In the genomic region with DNA sequence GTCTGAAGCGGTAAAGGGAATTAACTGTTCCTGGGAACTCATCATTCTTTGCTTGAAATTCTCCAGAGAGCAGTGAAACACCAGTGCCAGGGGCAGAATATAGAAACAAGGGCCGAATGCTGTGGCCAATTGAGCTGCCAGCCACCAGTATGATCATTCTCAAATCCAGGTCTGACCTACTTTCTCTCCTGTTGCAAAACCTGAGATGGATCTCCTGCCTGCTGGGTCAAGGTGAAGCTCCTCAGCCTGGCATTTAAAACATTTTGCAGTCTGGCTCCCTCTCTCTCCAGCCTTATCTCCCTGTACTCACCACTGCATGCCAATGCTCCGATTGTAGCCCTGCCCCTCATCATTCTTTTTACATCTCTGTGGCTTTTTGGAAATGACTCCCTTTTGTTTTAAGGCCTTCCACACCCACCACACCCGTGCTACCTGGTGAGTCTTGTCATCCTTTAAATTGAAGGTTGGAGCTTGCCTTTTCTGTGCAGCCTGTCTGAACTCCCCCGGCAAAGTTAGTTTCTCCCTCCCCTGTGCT, we compare ENCODE assay signal across 13 cellular contexts.
DNase-seq lines count a peak whose midpoint lies in the region; ATAC-seq and TF ChIP-seq lines count a peak whose summit lies in the region.
"Had no signal": no experiment of that assay in that cellular context is flagged by ENCODE, and none has a peak within 500 bp of the region (broad histone marks: within the 10 kb centered on the region; RNA-seq: fewer than 3 reads in every experiment).

No MANE protein-coding gene starts in this region.

- H3K27me3 ChIP-seq in PC-9 (ENCODE audit: insufficient read depth, low read depth) (no peaks in the 10 kb centered on the region), liver (ENCODE audit: control insufficient read depth in 4 of 4, insufficient read depth in 4 of 4, low read length in 3 of 4) (no peaks in the 10 kb centered on the region), thoracic aorta (replicated peaks; ENCODE audit: insufficient read depth) (no peaks in the 10 kb centered on the region), vagina (no peaks in the 10 kb centered on the region)

- H3F3A ChIP-seq in PC-9 (ENCODE audit: insufficient read depth, low read depth): peaks cover 28% of the 10 kb centered on the region

- H2AFZ ChIP-seq in PC-9: no peak overlapping the region

- no peak for TF ChIP-seq RAD21 in liver (IDR thresholded peaks at IDR 0.05)

- peak overlapping the region; percentile 3; the same call in 1 of the 2 replicates for H3K4me2 ChIP-seq in PC-9

- H3K9me2 ChIP-seq in PC-9 (ENCODE audit: insufficient read depth): no peaks in the 10 kb centered on the region

- TF ChIP-seq CTCF in PC-9 (conservative IDR thresholded peaks at IDR 0.05) (no peak), coronary artery (IDR thresholded peaks at IDR 0.05) (no peak), liver (IDR thresholded peaks at IDR 0.05; ENCODE audit: low read depth, low read length, missing input control) (no peak), thoracic aorta (IDR thresholded peaks at IDR 0.05) (no peak), vagina (IDR thresholded peaks at IDR 0.05) (no peak)

- TF ChIP-seq POLR2A in vagina (IDR thresholded peaks at IDR 0.05): no peak

- intact Hi-C loops in PC-9 (cut with micrococcal nuclease; ENCODE audit: unreplicated experiment): loop anchor here (1.0 kb wide), 2 partner anchors 23 to 71 kb away; no protein-coding TSS in a partner anchor
- intact Hi-C loops in vagina (cut with DNase I): no loop called here

- H3K4me1 ChIP-seq in PC-9 (replicated peaks; ENCODE audit: insufficient read depth) (peaks cover 49% of the 10 kb centered on the region), liver (ENCODE audit: control insufficient read depth in 4 of 4, insufficient read depth in 4 of 4, low read length in 3 of 4) (peaks cover 0 to 4% (median 0%) of the 10 kb centered on the region in 4 donors), thoracic aorta (ENCODE audit: control insufficient read depth in 1 of 2, low read depth in 2 of 2) (peaks cover 24 to 55% of the 10 kb centered on the region in 2 donors), vagina (peaks cover 18% of the 10 kb centered on the region)

- no peak overlapping the region for H3K27ac ChIP-seq in PC-9
- H3K27ac ChIP-seq in coronary artery: peak overlapping the region in 1 of 2 donors; percentile 18
- no peak overlapping the region for H3K27ac ChIP-seq in liver (ENCODE audit: low read depth in 1 of 2, low read length in 2 of 2)
- H3K27ac ChIP-seq in thoracic aorta: peak overlapping the region in 1 of 2 donors; percentile 12
- H3K27ac ChIP-seq in vagina: no peak overlapping the region

- H3K9ac ChIP-seq in liver (ENCODE audit: low read depth in 1 of 2, low read length in 2 of 2): no peak overlapping the region

- POLR2A ChIA-PET in PC-9 (lab: Charles Lee; ENCODE audit: unreplicated experiment): interaction anchor here (0.6 to 0.7 kb wide), 7 partner anchors 23 to 79 kb away, joined by 3 to 14 read pairs (median 5); no protein-coding TSS in a partner anchor

- H3K4me3 ChIP-seq in PC-9 (no peak overlapping the region), coronary artery (peak overlapping the region; percentile 31), liver (ENCODE audit: low read depth in 1 of 3, low read length in 3 of 3) (no peak overlapping the region), thoracic aorta (peak overlapping the region; percentile 5), vagina (no peak overlapping the region)

- DNase-seq in PC-9: peak; percentile 68 to 75
- no peak for DNase-seq in coronary artery (ENCODE audit: low spot score)
- DNase-seq in thoracic aorta (ENCODE audit: low spot score): no peak
- no peak for DNase-seq in HT-29 (ENCODE audit: low spot score)
- no peak for DNase-seq in vagina (ENCODE audit: extremely low spot score in 2 of 2)
- DNase-seq: activated naive CD4-positive, alpha-beta T cell treated with Interleukin-2 at 50 U/mL for 16 hours; CD4-positive, alpha-beta memory T cell; GDM1; NCI-H1436 treated with DMSO at 0.1 percent for 48 hours; NCI-H69; SHP77 treated with DMSO at 0.1 percent for 48 hours had no signal

- 63% methylated on average over 5 of the region's 5 CpGs for WGBS in liver

- peaks cover 9% of the 10 kb centered on the region; the same call in 1 of the 2 replicates for H3K9me3 ChIP-seq in PC-9 (ENCODE audit: insufficient read depth, low read depth)
- H3K9me3 ChIP-seq in liver (ENCODE audit: control insufficient read depth in 4 of 4, low read length in 3 of 4): no peaks in the 10 kb centered on the region
- no peaks in the 10 kb centered on the region for H3K9me3 ChIP-seq in thoracic aorta
- H3K9me3 ChIP-seq in vagina: no peaks in the 10 kb centered on the region

- H3K36me3 ChIP-seq in PC-9 (ENCODE audit: low read depth) (no peaks in the 10 kb centered on the region), liver (ENCODE audit: control insufficient read depth in 4 of 4, insufficient read depth in 3 of 4, low read depth in 1 of 4, low read length in 3 of 4) (no peaks in the 10 kb centered on the region), thoracic aorta (no peaks in the 10 kb centered on the region), vagina (no peaks in the 10 kb centered on the region)

- CTCF ChIA-PET in PC-9 (lab: Charles Lee): interaction anchor here (1.0 kb wide), 2 partner anchors 23 to 159 kb away, joined by 3 to 9 read pairs; no protein-coding TSS in a partner anchor

- no peaks in the 10 kb centered on the region for H3K79me2 ChIP-seq in PC-9 (ENCODE audit: low read depth)

- ATAC-seq in thoracic aorta (ENCODE audit: insufficient number of reproducible peaks, low FRiP score, low read depth) (no peak), HG03095 (IDR thresholded peaks at IDR 0.05; ENCODE audit: unreplicated experiment) (no peak)

- no peaks in the 10 kb centered on the region for H4K20me1 ChIP-seq in PC-9 (ENCODE audit: insufficient read depth)

- BruUV-seq in PC-9 (replicated peaks; lab: Mats Ljungman, UMichigan): no TSS peak

TF ChIP-seq in liver, 16 proteins besides CTCF, POLR2A, EP300 and RAD21:
- TF ChIP-seq HNF4G (IDR thresholded peaks at IDR 0.05) (no peak), HNF4A (conservative IDR thresholded peaks at IDR 0.05) (peak; percentile 12 to 23)

Comparison
In these comparisons a context has a peak if more than half of its experiments do, and no peak if none do; other contexts are left out.
1. DNase-seq: peak in PC-9 (2 of 2); none in coronary artery (single experiment), thoracic aorta (single experiment), HT-29 (single experiment) and vagina (0 of 2).
2. H3K4me3 ChIP-seq: peak in coronary artery (single experiment) and thoracic aorta (single experiment); none in PC-9 (single experiment), liver (0 of 3) and vagina (0 of 2).